In the genomic region with DNA sequence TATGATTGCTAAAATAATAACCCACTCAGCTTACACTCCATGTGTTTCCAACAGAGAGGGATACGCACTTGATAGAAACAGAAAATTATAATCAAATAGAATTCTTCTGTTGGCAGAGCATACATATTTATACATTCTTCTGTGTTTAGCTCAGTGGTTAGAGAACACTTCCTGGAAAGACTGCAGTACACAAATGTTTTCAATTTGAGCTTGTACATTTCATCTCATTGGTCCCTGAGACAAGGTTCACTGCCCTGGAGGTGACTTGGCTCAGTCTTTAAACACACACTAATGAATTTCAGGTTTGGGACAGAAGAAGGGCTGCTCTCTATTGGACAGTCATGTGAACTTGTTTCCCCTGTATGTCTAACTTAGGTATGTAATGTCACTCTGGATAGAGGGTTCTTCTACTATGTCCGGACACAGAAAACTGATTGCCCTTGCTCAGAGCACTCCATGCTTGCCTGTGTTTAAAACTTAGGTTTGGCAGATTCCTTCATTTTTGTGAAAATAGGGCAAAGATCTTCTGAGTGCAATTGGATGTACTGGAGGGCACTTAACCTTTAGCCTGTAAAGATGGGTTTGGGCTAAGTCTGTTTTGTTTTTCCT, we compare ENCODE assay signal across 14 cellular contexts. TPM values are rescaled to one million over a fixed set of nuclear protein-coding genes. Genes with fewer than 3 reads are reported as not detected.
DNase-seq lines count a peak whose midpoint lies in the region; ATAC-seq and TF ChIP-seq lines count a peak whose summit lies in the region.
"Had no signal": no experiment of that assay in that cellular context is flagged by ENCODE, and none has a peak within 500 bp of the region (broad histone marks: within the 10 kb centered on the region; RNA-seq: fewer than 3 reads in every experiment).

No MANE protein-coding gene starts in this region.

- H3K27ac ChIP-seq in body of pancreas: peak overlapping the region in 3 of 4 donors; percentile 16 to 48 (median 43)
- H3K27ac ChIP-seq in right lobe of liver: peak overlapping the region in 1 of 3 donors; percentile 4
- H3K27ac ChIP-seq in upper lobe of right lung: peak overlapping the region; percentile 40

- no peak for TF ChIP-seq CTCF in body of pancreas (IDR thresholded peaks at IDR 0.05)
- no peak for TF ChIP-seq CTCF in right lobe of liver (IDR thresholded peaks at IDR 0.05)
- no peak for TF ChIP-seq CTCF in upper lobe of right lung (IDR thresholded peaks at IDR 0.05)

- POLR2A ChIA-PET in activated naive CD8-positive, alpha-beta T cell treated with anti-CD3 and anti-CD28 coated beads, Interleukin-2, amount 10 ng/mL, durations not matched to agents 7 days and 5 days (lab: Charles Lee): interaction anchor here (0.6 to 1.3 kb wide), 4 partner anchors 9 to 53 kb away, joined by 3 to 4 read pairs (median 3); no protein-coding TSS in a partner anchor

- H3K36me3 ChIP-seq in body of pancreas (replicated peaks in 1 of 2; ENCODE audit: insufficient read depth in 1 of 2, low read depth in 2 of 2): no peaks in the 10 kb centered on the region
- H3K36me3 ChIP-seq in right lobe of liver: no peaks in the 10 kb centered on the region
- no peaks in the 10 kb centered on the region for H3K36me3 ChIP-seq in upper lobe of right lung

- WGBS in body of pancreas, 2 donors: 20 to 32% methylated on average over 2 of the region's 2 CpGs
- 31% methylated on average over 2 of the region's 2 CpGs for WGBS in right lobe of liver (ENCODE audit: insufficient coverage, low coverage, low lambda C conversion rate, missing lambda C conversion rate)

- H3K27me3 Mint-ChIP-seq in activated naive CD8-positive, alpha-beta T cell treated with anti-CD3 and anti-CD28 coated beads, Interleukin-2, amount 10 ng/mL, durations not matched to agents 7 days and 5 days: peaks cover 2% of the 10 kb centered on the region
- H3K27me3 Mint-ChIP-seq in activated naive CD8-positive, alpha-beta T cell treated with anti-CD3 and anti-CD28 coated beads for 36 hours: no peaks in the 10 kb centered on the region

- DNase-seq in activated naive CD8-positive, alpha-beta T cell treated with anti-CD3 and anti-CD28 coated beads, Interleukin-2, amount 10 ng/mL, durations not matched to agents 7 days and 5 days: no peak
- DNase-seq in activated naive CD8-positive, alpha-beta T cell treated with anti-CD3 and anti-CD28 coated beads for 36 hours: no peak
- no peak for DNase-seq in body of pancreas
- DNase-seq in right lobe of liver: no peak
- no peak for DNase-seq in upper lobe of right lung
- no peak for DNase-seq in activated T-cell treated with anti-CD3 and anti-CD28 coated beads, Interleukin-2, amount 50 U/mL, for 1 hour
- DNase-seq in epidermal melanocyte (ENCODE audit: insufficient read length, low spot score): no peak
- DNase-seq: activated CD8-positive, alpha-beta memory T cell treated with anti-CD3 and anti-CD28 coated beads, Interleukin-2, amount 50 U/mL, for 48 hours; AML-193; cerebellar nuclear complex had no signal

- no peaks in the 10 kb centered on the region for H3K9me3 Mint-ChIP-seq in activated naive CD8-positive, alpha-beta T cell treated with anti-CD3 and anti-CD28 coated beads, Interleukin-2, amount 10 ng/mL, durations not matched to agents 7 days and 5 days
- no peaks in the 10 kb centered on the region for H3K9me3 Mint-ChIP-seq in activated naive CD8-positive, alpha-beta T cell treated with anti-CD3 and anti-CD28 coated beads for 36 hours
- H3K9me3 Mint-ChIP-seq: GM23338; T-helper 2 cell treated with Interferon-gamma antibody and Interleukin-4, amounts not matched to agents 5 μg/mL and 100 μg/mL, for 36 hours had no signal

- H3K27ac Mint-ChIP-seq in activated naive CD8-positive, alpha-beta T cell treated with anti-CD3 and anti-CD28 coated beads, Interleukin-2, amount 10 ng/mL, durations not matched to agents 7 days and 5 days: peak overlapping the region; percentile 18
- H3K27ac Mint-ChIP-seq in activated naive CD8-positive, alpha-beta T cell treated with anti-CD3 and anti-CD28 coated beads for 36 hours: no peak overlapping the region
- H3K27ac Mint-ChIP-seq: GM23338; T-helper 2 cell treated with Interferon-gamma antibody and Interleukin-4, amounts not matched to agents 5 μg/mL and 100 μg/mL, for 36 hours had no signal

- H3K27me3 ChIP-seq in body of pancreas (no peaks in the 10 kb centered on the region), right lobe of liver (no peaks in the 10 kb centered on the region), upper lobe of right lung (no peaks in the 10 kb centered on the region)

- no peak overlapping the region for H3K4me3 Mint-ChIP-seq in activated naive CD8-positive, alpha-beta T cell treated with anti-CD3 and anti-CD28 coated beads, Interleukin-2, amount 10 ng/mL, durations not matched to agents 7 days and 5 days
- H3K4me3 Mint-ChIP-seq in activated naive CD8-positive, alpha-beta T cell treated with anti-CD3 and anti-CD28 coated beads for 36 hours: no peak overlapping the region
- H3K4me3 Mint-ChIP-seq: GM23338; T-helper 2 cell treated with Interferon-gamma antibody and Interleukin-4, amounts not matched to agents 5 μg/mL and 100 μg/mL, for 36 hours had no signal

- peaks cover 14% of the 10 kb centered on the region for H3K4me1 Mint-ChIP-seq in activated naive CD8-positive, alpha-beta T cell treated with anti-CD3 and anti-CD28 coated beads, Interleukin-2, amount 10 ng/mL, durations not matched to agents 7 days and 5 days
- H3K4me1 Mint-ChIP-seq in activated naive CD8-positive, alpha-beta T cell treated with anti-CD3 and anti-CD28 coated beads for 36 hours: peaks cover 23% of the 10 kb centered on the region
- H3K4me1 Mint-ChIP-seq: GM23338 had no signal

- no peaks in the 10 kb centered on the region for H3K9me3 ChIP-seq in body of pancreas
- no peaks in the 10 kb centered on the region for H3K9me3 ChIP-seq in right lobe of liver
- H3K9me3 ChIP-seq in upper lobe of right lung: no peaks in the 10 kb centered on the region

- H3K4me3 ChIP-seq in body of pancreas: no peak overlapping the region
- H3K4me3 ChIP-seq in right lobe of liver: no peak overlapping the region
- no peak overlapping the region for H3K4me3 ChIP-seq in upper lobe of right lung
- H3K4me3 ChIP-seq: GM23338 had no signal

- H3K4me1 ChIP-seq in body of pancreas: peaks cover 9% of the 10 kb centered on the region
- H3K4me1 ChIP-seq in right lobe of liver: peaks cover 0 to 23% (median 9%) of the 10 kb centered on the region in 4 donors
- H3K4me1 ChIP-seq in upper lobe of right lung: peaks cover 18% of the 10 kb centered on the region

- no peaks in the 10 kb centered on the region for H3K36me3 Mint-ChIP-seq in activated naive CD8-positive, alpha-beta T cell treated with anti-CD3 and anti-CD28 coated beads, Interleukin-2, amount 10 ng/mL, durations not matched to agents 7 days and 5 days
- no peaks in the 10 kb centered on the region for H3K36me3 Mint-ChIP-seq in activated naive CD8-positive, alpha-beta T cell treated with anti-CD3 and anti-CD28 coated beads for 36 hours

- peak; percentile 34 for ATAC-seq in activated naive CD8-positive, alpha-beta T cell treated with anti-CD3 and anti-CD28 coated beads, Interleukin-2, amount 10 ng/mL, durations not matched to agents 7 days and 5 days (ENCODE audit: low read depth)
- ATAC-seq in body of pancreas: peak; percentile 78
- peak; percentile 66 to 80 (median 73) for ATAC-seq in right lobe of liver
- ATAC-seq in upper lobe of right lung: peak; percentile 51
- no peak for ATAC-seq in GM18858 (IDR thresholded peaks at IDR 0.05; ENCODE audit: unreplicated experiment)
- ATAC-seq: GM23338 had no signal

- intact Hi-C loops in body of pancreas (cut with DNase I) (no loop called here), right lobe of liver (cut with DNase I) (no loop called here), upper lobe of right lung (cut with DNase I) (no loop called here)

- TF ChIP-seq POLR2A in body of pancreas (IDR thresholded peaks at IDR 0.05) (no peak), right lobe of liver (IDR thresholded peaks at IDR 0.05) (no peak)

RNA-seq across cellular contexts. Expression of gene PROX2, which starts 22.9 kb away (rescaled TPM):
- total RNA-seq in activated naive CD8-positive, alpha-beta T cell treated with anti-CD3 and anti-CD28 coated beads, Interleukin-2, amount 10 ng/mL, durations not matched to agents 7 days and 5 days: under 1 TPM; 0.28 to 0.69 TPM
- 1 to 10 TPM in 1 of 2 experiments, under 1 TPM in 1; 0.87 to 1.5 TPM for total RNA-seq in activated naive CD8-positive, alpha-beta T cell treated with anti-CD3 and anti-CD28 coated beads for 36 hours
- total RNA-seq in body of pancreas (under 1 TPM in 1 of 2 donors, not detected in 1; 0.52 TPM), right lobe of liver (not detected), upper lobe of right lung (not detected)
- total RNA-seq: G401, GM23338 had no signal

RNA-seq across cellular contexts. Expression of gene DLST, which starts 28.7 kb away (rescaled TPM):
- total RNA-seq in activated naive CD8-positive, alpha-beta T cell treated with anti-CD3 and anti-CD28 coated beads, Interleukin-2, amount 10 ng/mL, durations not matched to agents 7 days and 5 days: 100 to 1,000 TPM; 111 to 124 TPM
- 100 to 1,000 TPM; 134 to 136 TPM for total RNA-seq in activated naive CD8-positive, alpha-beta T cell treated with anti-CD3 and anti-CD28 coated beads for 36 hours
- total RNA-seq in body of pancreas (10 to 100 TPM; 33.7 to 36.3 TPM), right lobe of liver (100 to 1,000 TPM in 1 of 6 experiments, 10 to 100 TPM in 5; 63.8 to 112 (median 68.8) TPM), upper lobe of right lung (90.1 TPM)
